Comparison of ENCODE assay signal across 2 cellular contexts in genomic region chr4:31545755-31546154, GRCh38.
TF ChIP-seq lines count a peak whose summit lies in the region.

No MANE protein-coding gene starts in this region.

TF ChIP-seq in HCT116, 20 proteins besides CTCF, POLR2A, EP300 and RAD21:
- no peak for TF ChIP-seq ZFX (IDR thresholded peaks at IDR 0.05)
- no peak for TF ChIP-seq EZH2phosphoT487 (IDR thresholded peaks at IDR 0.05; ENCODE audit: borderline replicate concordance)
- TF ChIP-seq SIN3A (IDR thresholded peaks at IDR 0.05; ENCODE audit: low read depth): no peak
- TF ChIP-seq CEBPB (IDR thresholded peaks at IDR 0.05; ENCODE audit: low read depth): no peak
- TF ChIP-seq TCF7L2 (IDR thresholded peaks at IDR 0.05; ENCODE audit: borderline replicate concordance, extremely low read depth, insufficient read depth, insufficient read length): no peak
- no peak for TF ChIP-seq ZNF274 (IDR thresholded peaks at IDR 0.05; ENCODE audit: low read depth, low read length)
- TF ChIP-seq EGR1 (IDR thresholded peaks at IDR 0.05; ENCODE audit: low read depth): no peak
- no peak for TF ChIP-seq JUND (IDR thresholded peaks at IDR 0.05)
- no peak for TF ChIP-seq ELF1 (IDR thresholded peaks at IDR 0.05; ENCODE audit: borderline replicate concordance, low read depth)
- no peak for TF ChIP-seq REST (IDR thresholded peaks at IDR 0.05; ENCODE audit: low read depth)
- no peak for TF ChIP-seq POLR2AphosphoS5 (IDR thresholded peaks at IDR 0.05; ENCODE audit: low read depth, low read length)
- no peak for TF ChIP-seq FOSL1 (IDR thresholded peaks at IDR 0.05; ENCODE audit: low read depth)

TF ChIP-seq in H1, 55 proteins besides CTCF, POLR2A, EP300 and RAD21:
- no peak for TF ChIP-seq SAP30 (IDR thresholded peaks at IDR 0.05; ENCODE audit: insufficient read depth, insufficient replicate concordance, low read length)
- no peak for TF ChIP-seq JUND (IDR thresholded peaks at IDR 0.05; ENCODE audit: low read length)
- TF ChIP-seq BCL11A (IDR thresholded peaks at IDR 0.05; ENCODE audit: low read depth in 2 of 2, low read length in 2 of 2): no peak
- no peak for TF ChIP-seq SUZ12 (IDR thresholded peaks at IDR 0.05; ENCODE audit: low read length)
- no peak for TF ChIP-seq CBX5 (IDR thresholded peaks at IDR 0.05; ENCODE audit: low read depth, low read length)
- no peak for TF ChIP-seq SP1 (IDR thresholded peaks at IDR 0.05; ENCODE audit: low read depth, low read length)
- TF ChIP-seq TAF1 (IDR thresholded peaks at IDR 0.05; ENCODE audit: low read depth, low read length): no peak
- TF ChIP-seq POU5F1 (IDR thresholded peaks at IDR 0.05; ENCODE audit: low read depth, low read length): no peak
- TF ChIP-seq SIX5 (IDR thresholded peaks at IDR 0.05; ENCODE audit: low read depth, low read length): no peak
- TF ChIP-seq RXRA (IDR thresholded peaks at IDR 0.05; ENCODE audit: insufficient read depth, low read depth, low read length): no peak
